23 cellular contexts compared by ENCODE assay signal in genomic region chr2:205954707-205955106, GRCh38.
"Had no signal": no experiment of that assay in that cellular context is flagged by ENCODE, and none has a peak within 500 bp of the region (broad histone marks: within the 10 kb centered on the region; RNA-seq: fewer than 3 reads in every experiment).

No MANE protein-coding gene starts in this region.

- H3K36me3 ChIP-seq: adrenal gland, breast epithelium, tibial nerve had no signal

- ATAC-seq: activated CD4-positive, CD25-positive, alpha-beta regulatory T cell treated with anti-CD3 and anti-CD28 coated beads, Interleukin-2, amount 50 U/mL, for 24 hours; activated CD8-positive, alpha-beta T cell treated with anti-CD3 and anti-CD28 coated beads, Interleukin-2, amount 10 ng/mL, durations not matched to agents 7 days and 5 days; activated naive CD4-positive, alpha-beta T cell treated with anti-CD3 and anti-CD28 coated beads, Interleukin-2, amount 50 U/mL, for 72 hours; naive thymus-derived CD4-positive, alpha-beta T cell; psoas muscle; right cardiac atrium had no signal

- H3K27ac ChIP-seq: adrenal gland, breast epithelium, coronary artery, psoas muscle, skin epidermis, tibial nerve had no signal

- H3K4me1 ChIP-seq: adrenal gland, breast epithelium, psoas muscle, tibial nerve had no signal

- H3K4me3 ChIP-seq: adrenal gland, breast epithelium, coronary artery, psoas muscle, skin epidermis, tibial nerve had no signal

- H3K27me3 ChIP-seq: adrenal gland, breast epithelium, tibial nerve had no signal

- H3K9me3 ChIP-seq: adrenal gland, breast epithelium, psoas muscle had no signal

- DNase-seq: activated CD4-positive, alpha-beta T cell treated with anti-CD3 and anti-CD28 coated beads, Interleukin-2, amount 10 ng/mL, durations not matched to agents 7 days and 5 days; activated CD8-positive, alpha-beta memory T cell treated with anti-CD3 and anti-CD28 coated beads, Interleukin-2, amount 50 U/mL, for 4 hours; activated CD8-positive, alpha-beta T cell treated with anti-CD3 and anti-CD28 coated beads, Interleukin-2, amount 10 ng/mL, durations not matched to agents 7 days and 5 days; activated effector memory CD4-positive, alpha-beta T cell treated with Interleukin-2 at 50 U/mL for 16 hours; activated T-cell treated with anti-CD3 and anti-CD28 coated beads, Interleukin-2, amount 50 U/mL, for 48 hours; adrenal gland; foreskin melanocyte; hypothalamus; kidney glomerular epithelial cell; mesenchymal stem cell; naive thymus-derived CD4-positive, alpha-beta T cell; psoas muscle; right cardiac atrium; stimulated activated CD4-positive, alpha-beta T cell treated with anti-CD3 and anti-CD28 coated beads, Interleukin-2, amount 100 ng/mL, for 48 hours; T1000 had no signal

- FAIRE-seq: astrocyte, urothelium cell line had no signal
